In the genomic region with DNA sequence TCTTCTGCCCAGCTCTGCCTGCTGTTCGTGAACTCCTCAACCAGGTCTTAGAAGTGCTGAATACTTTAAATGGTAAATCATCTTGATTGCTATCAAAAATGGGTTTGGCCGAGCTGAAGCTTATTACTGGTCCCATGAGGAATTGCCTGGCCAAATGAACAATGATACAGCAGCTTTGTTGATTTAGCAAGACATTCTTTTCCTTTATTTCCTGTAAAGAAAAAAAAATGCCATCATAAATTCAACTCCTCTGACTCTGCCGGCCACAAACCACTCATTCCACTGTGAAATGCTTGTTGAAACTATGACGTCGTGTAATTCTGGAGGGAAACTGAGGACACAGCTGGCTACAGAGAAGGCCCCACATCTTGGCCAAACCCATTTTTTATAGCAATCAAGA, we compare ENCODE assay signal across 12 cellular contexts.
DNase-seq lines count a peak whose midpoint lies in the region; ATAC-seq and TF ChIP-seq lines count a peak whose summit lies in the region.
"Had no signal": no experiment of that assay in that cellular context is flagged by ENCODE, and none has a peak within 500 bp of the region (broad histone marks: within the 10 kb centered on the region; RNA-seq: fewer than 3 reads in every experiment).

No MANE protein-coding gene starts in this region.

- peak overlapping the region; percentile 75 for H3K27ac Mint-ChIP-seq in stimulated activated naive CD8-positive, alpha-beta T cell treated with anti-CD3 and anti-CD28 coated beads, Interleukin-15, Interleukin-2, amounts not matched to agents 100 ng/mL and 50 ng/mL, for 24 hours

- H3K9me3 Mint-ChIP-seq in stimulated activated naive CD8-positive, alpha-beta T cell treated with anti-CD3 and anti-CD28 coated beads, Interleukin-15, Interleukin-2, amounts not matched to agents 100 ng/mL and 50 ng/mL, for 24 hours: peaks cover 11% of the 10 kb centered on the region

- no peak for DNase-seq in stimulated activated naive CD8-positive, alpha-beta T cell treated with anti-CD3 and anti-CD28 coated beads, Interleukin-15, Interleukin-2, amounts not matched to agents 100 U/mL and 50 U/mL, for 24 hours
- DNase-seq in glomerular visceral epithelial cell (ENCODE audit: extremely low spot score) (peak; percentile 30), RKO (ENCODE audit: low spot score) (no peak), NCI-H524 treated with DMSO at 0.1 percent for 48 hours (lab: John Stamatoyannopoulos, UW) (no peak)
- no peak for DNase-seq in activated effector memory CD4-positive, alpha-beta T cell treated with Interleukin-2 at 50 U/mL for 16 hours
- DNase-seq: cortex of kidney; psoas muscle; stimulated activated CD4-positive, alpha-beta T cell treated with anti-CD3 and anti-CD28 coated beads, Interleukin-1b, Interleukin-23, amount 100 ng/mL, for 48 hours had no signal

- H3K4me1 Mint-ChIP-seq in stimulated activated naive CD8-positive, alpha-beta T cell treated with anti-CD3 and anti-CD28 coated beads, Interleukin-15, Interleukin-2, amounts not matched to agents 100 ng/mL and 50 ng/mL, for 24 hours (ENCODE audit: low read depth): peaks cover 44% of the 10 kb centered on the region

- H3K27me3 Mint-ChIP-seq in stimulated activated naive CD8-positive, alpha-beta T cell treated with anti-CD3 and anti-CD28 coated beads, Interleukin-15, Interleukin-2, amounts not matched to agents 100 ng/mL and 50 ng/mL, for 24 hours: no peaks in the 10 kb centered on the region
- H3K27me3 Mint-ChIP-seq: activated naive CD8-positive, alpha-beta T cell had no signal

- TF ChIP-seq CTCF in VCaP (conservative IDR thresholded peaks at IDR 0.05): no peak

- ATAC-seq in stimulated activated naive CD8-positive, alpha-beta T cell treated with anti-CD3 and anti-CD28 coated beads, Interleukin-15, Interleukin-2, amounts not matched to agents 100 U/mL and 50 U/mL, for 24 hours: no peak
- ATAC-seq in GM21526 (IDR thresholded peaks at IDR 0.05; ENCODE audit: low FRiP score, unreplicated experiment): no peak
- ATAC-seq: psoas muscle had no signal

- H3K4me3 Mint-ChIP-seq in stimulated activated naive CD8-positive, alpha-beta T cell treated with anti-CD3 and anti-CD28 coated beads, Interleukin-15, Interleukin-2, amounts not matched to agents 100 ng/mL and 50 ng/mL, for 24 hours: peak overlapping the region; percentile 36

- H3K36me3 Mint-ChIP-seq in stimulated activated naive CD8-positive, alpha-beta T cell treated with anti-CD3 and anti-CD28 coated beads, Interleukin-15, Interleukin-2, amounts not matched to agents 100 ng/mL and 50 ng/mL, for 24 hours (ENCODE audit: low read depth): peaks cover 4% of the 10 kb centered on the region

- H3K27ac ChIP-seq in VCaP: peak overlapping the region; percentile 63
- H3K27ac ChIP-seq: psoas muscle had no signal
